In the genomic region with DNA sequence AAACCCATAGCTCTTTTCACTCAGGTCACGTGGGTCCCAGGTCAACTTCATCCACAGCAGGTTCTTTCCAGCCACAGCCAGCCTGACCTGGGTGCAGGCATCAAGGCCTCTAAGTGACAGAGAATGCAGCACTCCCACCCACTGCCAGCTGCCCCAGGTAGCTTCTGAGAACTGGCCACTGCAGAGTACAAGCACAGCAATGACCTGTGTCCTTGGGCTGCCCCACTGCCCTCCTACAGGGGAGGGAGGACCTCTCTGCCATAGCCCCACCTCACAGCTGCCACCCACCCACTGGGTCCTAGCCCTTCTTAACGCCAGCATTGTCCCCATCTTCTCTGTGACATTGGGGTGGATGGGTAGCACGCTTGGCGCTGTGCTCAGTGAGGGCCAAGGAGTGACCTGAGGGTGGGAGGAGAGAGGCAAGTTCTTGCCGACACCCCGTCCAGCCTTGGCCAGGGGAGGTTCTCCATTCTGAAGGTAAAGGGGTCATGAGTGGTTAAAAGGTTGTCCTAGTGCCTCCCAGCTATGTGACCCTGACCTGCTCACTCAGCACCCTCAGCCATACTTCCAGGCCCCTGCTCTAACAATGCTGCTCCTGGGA, we compare ENCODE assay signal across 13 cellular contexts. TPM values are rescaled to one million over a fixed set of nuclear protein-coding genes. Genes with fewer than 3 reads are reported as not detected.
DNase-seq lines count a peak whose midpoint lies in the region; ATAC-seq and TF ChIP-seq lines count a peak whose summit lies in the region.
"Had no signal": no experiment of that assay in that cellular context is flagged by ENCODE, and none has a peak within 500 bp of the region (broad histone marks: within the 10 kb centered on the region; RNA-seq: fewer than 3 reads in every experiment).

No MANE protein-coding gene starts in this region.

- H3K27me3 ChIP-seq in right lobe of liver (no peaks in the 10 kb centered on the region), stomach (no peaks in the 10 kb centered on the region), PC-3 (ENCODE audit: low read length) (no peaks in the 10 kb centered on the region)

- CTCF ChIA-PET in activated CD8-positive, alpha-beta T cell treated with anti-CD3 and anti-CD28 coated beads for 36 hours (lab: Charles Lee): interaction anchor here (6.2 to 25.1 kb wide), 4 partner anchors 10 to 26 kb away, joined by 46 to 769 read pairs (median 148); a partner anchor contains a TSS
- CTCF ChIA-PET in PC-3 (lab: Charles Lee): no interaction called here

- peak overlapping the region; percentile 100 for H3K27ac Mint-ChIP-seq in activated T-cell treated with anti-CD3 and anti-CD28 coated beads, Interleukin-2, amount 50 U/mL, for 24 hours
- peak overlapping the region; percentile 100 for H3K27ac Mint-ChIP-seq in activated CD8-positive, alpha-beta T cell treated with anti-CD3 and anti-CD28 coated beads for 36 hours

- no peak for TF ChIP-seq POLR2A in right lobe of liver (IDR thresholded peaks at IDR 0.05)
- no peak for TF ChIP-seq POLR2A in stomach (IDR thresholded peaks at IDR 0.05)

- no peaks in the 10 kb centered on the region for H3F3A ChIP-seq in PC-3 (ENCODE audit: low read length, unreplicated experiment)

- no peaks in the 10 kb centered on the region for H3K9me3 ChIP-seq in right lobe of liver
- no peaks in the 10 kb centered on the region for H3K9me3 ChIP-seq in stomach
- H3K9me3 ChIP-seq in PC-3 (ENCODE audit: low read length): no peaks in the 10 kb centered on the region

- no peak overlapping the region for H2AFZ ChIP-seq in PC-3 (ENCODE audit: low read length)

- H3K9ac ChIP-seq in PC-3 (ENCODE audit: low read length): no peak overlapping the region

- H3K4me1 ChIP-seq in right lobe of liver (peaks cover 3 to 48% (median 29%) of the 10 kb centered on the region in 4 donors), stomach (peaks cover 45 to 53% (median 50%) of the 10 kb centered on the region in 4 donors), PC-3 (ENCODE audit: insufficient read depth, low read length) (peaks cover 27% of the 10 kb centered on the region)

- H3K4me1 Mint-ChIP-seq in activated T-cell treated with anti-CD3 and anti-CD28 coated beads, Interleukin-2, amount 50 U/mL, for 24 hours (ENCODE audit: low read depth): peaks cover 85% of the 10 kb centered on the region
- H3K4me1 Mint-ChIP-seq in activated CD8-positive, alpha-beta T cell treated with anti-CD3 and anti-CD28 coated beads for 36 hours (ENCODE audit: low read depth): peaks cover 77% of the 10 kb centered on the region

- peak overlapping the region; percentile 99 for H3K4me3 Mint-ChIP-seq in activated T-cell treated with anti-CD3 and anti-CD28 coated beads, Interleukin-2, amount 50 U/mL, for 24 hours
- H3K4me3 Mint-ChIP-seq in activated CD8-positive, alpha-beta T cell treated with anti-CD3 and anti-CD28 coated beads for 36 hours: peak overlapping the region; percentile 94
- H3K4me3 Mint-ChIP-seq: mesothelial cell of epicardium had no signal

- TF ChIP-seq CTCF in activated CD8-positive, alpha-beta T cell treated with anti-CD3 and anti-CD28 coated beads for 36 hours (IDR thresholded peaks at IDR 0.05): no peak
- TF ChIP-seq CTCF in right lobe of liver (IDR thresholded peaks at IDR 0.05) (no peak), stomach (IDR thresholded peaks at IDR 0.05) (no peak), PC-3 (conservative IDR thresholded peaks at IDR 0.05; ENCODE audit: low read depth, low read length) (no peak)

- H3K4me3 ChIP-seq in right lobe of liver (no peak overlapping the region), stomach (no peak overlapping the region), PC-3 (ENCODE audit: low read length) (no peak overlapping the region)

- no peak overlapping the region for H3K4me2 ChIP-seq in PC-3 (ENCODE audit: low read length)

- intact Hi-C loops in activated CD8-positive, alpha-beta T cell treated with anti-CD3 and anti-CD28 coated beads for 36 hours (cut with micrococcal nuclease): no loop called here
- intact Hi-C loops in right lobe of liver (cut with DNase I): no loop called here
- intact Hi-C loops in stomach (cut with DNase I; ENCODE audit: low total_unique reads): no loop called here
- intact Hi-C loops in PC-3 (cut with micrococcal nuclease): no loop called here

- H3K79me2 ChIP-seq in PC-3 (ENCODE audit: low read length): no peaks in the 10 kb centered on the region

- POLR2A ChIA-PET in activated CD8-positive, alpha-beta T cell treated with anti-CD3 and anti-CD28 coated beads for 36 hours (lab: Charles Lee): interaction anchor here (0.7 to 25.8 kb wide), 4 partner anchors 2 to 24 kb away, joined by 3 to 2276 read pairs (median 1836); a partner anchor contains a TSS
- POLR2A ChIA-PET in PC-3 (lab: Charles Lee; ENCODE audit: unreplicated experiment): no interaction called here

- no peaks in the 10 kb centered on the region for H3K9me2 ChIP-seq in PC-3 (replicated peaks; ENCODE audit: low read length)

- H3K36me3 ChIP-seq in right lobe of liver (no peaks in the 10 kb centered on the region), stomach (peaks cover 0 to 3% (median under 1%) of the 10 kb centered on the region in 4 donors), PC-3 (ENCODE audit: low read depth, low read length) (no peaks in the 10 kb centered on the region)

- no peak for TF ChIP-seq EP300 in stomach (IDR thresholded peaks at IDR 0.05)

- H3K9me3 Mint-ChIP-seq in activated T-cell treated with anti-CD3 and anti-CD28 coated beads, Interleukin-2, amount 50 U/mL, for 24 hours: no peaks in the 10 kb centered on the region
- H3K9me3 Mint-ChIP-seq in activated CD8-positive, alpha-beta T cell treated with anti-CD3 and anti-CD28 coated beads for 36 hours: no peaks in the 10 kb centered on the region
- H3K9me3 Mint-ChIP-seq: mesothelial cell of epicardium had no signal

- no peaks in the 10 kb centered on the region for H4K20me1 ChIP-seq in PC-3 (ENCODE audit: low read length)

- H3K27ac ChIP-seq in right lobe of liver: peak overlapping the region in 2 of 3 donors; percentile 93
- peak overlapping the region; percentile 92 to 98 (median 96) for H3K27ac ChIP-seq in stomach
- no peak overlapping the region for H3K27ac ChIP-seq in PC-3 (ENCODE audit: low read length)

- DNase-seq in activated T-cell treated with anti-CD3 and anti-CD28 coated beads, Interleukin-2, amount 50 U/mL, for 24 hours: no peak
- no peak for DNase-seq in activated T-cell treated with anti-CD3 and anti-CD28 coated beads, Interleukin-2, amount 50 U/mL, for 1 hour
- DNase-seq in activated CD8-positive, alpha-beta T cell treated with anti-CD3 and anti-CD28 coated beads for 36 hours: peak; percentile 27
- no peak for DNase-seq in right lobe of liver
- no peak for DNase-seq in stomach
- no peak for DNase-seq in NCI-H2196 (lab: John Stamatoyannopoulos, UW; ENCODE audit: unreplicated experiment)
- no peak for DNase-seq in glomerular visceral epithelial cell (ENCODE audit: extremely low spot score)
- no peak for DNase-seq in PC-3
- DNase-seq: DMS79 treated with DMSO at 0.1 percent for 48 hours, GOT3, NCI-H2081, trophoblast cell had no signal

- WGBS in right lobe of liver (ENCODE audit: insufficient coverage, low coverage, low lambda C conversion rate, missing lambda C conversion rate): no CpG with 5 or more reads among the region's 6 CpGs
- 79 to 96% (median 89%) methylated on average over 6 of the region's 6 CpGs for WGBS in stomach, 5 donors

- no peak for ATAC-seq in activated CD8-positive, alpha-beta T cell treated with anti-CD3 and anti-CD28 coated beads for 36 hours
- ATAC-seq in right lobe of liver (peak in 2 of 4 donors; percentile 0 to 6), PC-3 (no peak)

- BruUV-seq in PC-3 (replicated peaks; lab: Mats Ljungman, UMichigan): no TSS peak

- no peaks in the 10 kb centered on the region for H3K27me3 Mint-ChIP-seq in activated T-cell treated with anti-CD3 and anti-CD28 coated beads, Interleukin-2, amount 50 U/mL, for 24 hours
- H3K27me3 Mint-ChIP-seq in activated CD8-positive, alpha-beta T cell treated with anti-CD3 and anti-CD28 coated beads for 36 hours: no peaks in the 10 kb centered on the region

- H3K36me3 Mint-ChIP-seq in activated T-cell treated with anti-CD3 and anti-CD28 coated beads, Interleukin-2, amount 50 U/mL, for 24 hours (ENCODE audit: low read depth): peaks cover 69% of the 10 kb centered on the region
- peaks cover 54% of the 10 kb centered on the region for H3K36me3 Mint-ChIP-seq in activated CD8-positive, alpha-beta T cell treated with anti-CD3 and anti-CD28 coated beads for 36 hours (ENCODE audit: low read depth)
- H3K36me3 Mint-ChIP-seq: mesothelial cell of epicardium had no signal

RNA-seq across cellular contexts. Expression of a gene that starts 12.4 kb away (rescaled TPM):
- total RNA-seq in activated CD8-positive, alpha-beta T cell treated with anti-CD3 and anti-CD28 coated beads for 36 hours: 100 to 1,000 TPM; 307 to 308 TPM
- total RNA-seq in right lobe of liver (10 to 100 TPM in 4 of 6 experiments, 1 to 10 TPM in 2; 5.3 to 28.1 (median 17.8) TPM), stomach (1 to 10 TPM; 1.8 to 5.7 (median 3.6) TPM), PC-3 (2014; rRNA removed) (1.6 and 2.3 TPM in 2 replicates)
- 10 to 100 TPM in 1 of 3 donors, 1 to 10 TPM in 2; 6.8 to 11.5 (median 7.7) TPM for polyA plus RNA-seq in stomach

RNA-seq across cellular contexts. Expression of a gene that starts 17.7 kb away (rescaled TPM):
- total RNA-seq in activated CD8-positive, alpha-beta T cell treated with anti-CD3 and anti-CD28 coated beads for 36 hours: 100 to 1,000 TPM; 204 to 205 TPM
- 10 to 100 TPM; 16.6 to 21.4 (median 18.6) TPM for total RNA-seq in right lobe of liver
- 10 to 100 TPM; 10.3 to 50.0 (median 24.6) TPM for total RNA-seq in stomach
- polyA plus RNA-seq in stomach: 10 to 100 TPM; 21.5 to 41.3 (median 37.1) TPM
- 142 and 174 TPM in 2 replicates for total RNA-seq in PC-3 (2014; rRNA removed)

RNA-seq across cellular contexts. Expression of a gene that starts 29.9 kb away (rescaled TPM):
- 100 to 1,000 TPM in 1 of 2 experiments, 10 to 100 TPM in 1; 97.1 to 101 TPM for total RNA-seq in activated CD8-positive, alpha-beta T cell treated with anti-CD3 and anti-CD28 coated beads for 36 hours
- total RNA-seq in right lobe of liver (10 to 100 TPM; 10.5 to 19.4 (median 14.0) TPM), stomach (10 to 100 TPM in 2 of 5 donors, 1 to 10 TPM in 3; 5.8 to 14.3 (median 6.4) TPM), PC-3 (2014; rRNA removed) (20.3 and 22.2 TPM in 2 replicates)
- 10 to 100 TPM; 19.8 to 24.8 (median 20.0) TPM for polyA plus RNA-seq in stomach

RNA-seq across cellular contexts. Expression of a gene that starts 31.7 kb away (rescaled TPM):
- 10 to 100 TPM; 37.9 to 41.3 TPM for total RNA-seq in activated CD8-positive, alpha-beta T cell treated with anti-CD3 and anti-CD28 coated beads for 36 hours
- total RNA-seq in right lobe of liver: 1 to 10 TPM; 2.0 to 7.8 (median 2.8) TPM
- total RNA-seq in stomach: 10 to 100 TPM in 2 of 5 donors, 1 to 10 TPM in 2, not detected in 1; 4.9 to 75.0 (median 16.4) TPM
- polyA plus RNA-seq in stomach: 1 to 10 TPM; 5.9 to 9.0 (median 8.2) TPM
- 31.2 and 33.9 TPM in 2 replicates for total RNA-seq in PC-3 (2014; rRNA removed)

Comparison
In these comparisons a context has a peak if more than half of its experiments do, and no peak if none do; other contexts are left out.
1. RNA of a gene that starts 12.4 kb away (total RNA-seq): 307 to 308 TPM in activated CD8-positive, alpha-beta T cell treated with anti-CD3 and anti-CD28 coated beads for 36 hours; 5.3 to 28.1 TPM in right lobe of liver, 1.8 to 5.7 TPM in stomach and 1.6 to 2.3 TPM in PC-3; every median in the first group is over 10 times any median in the second.